22 cellular contexts compared by ENCODE assay signal in the genomic region with DNA sequence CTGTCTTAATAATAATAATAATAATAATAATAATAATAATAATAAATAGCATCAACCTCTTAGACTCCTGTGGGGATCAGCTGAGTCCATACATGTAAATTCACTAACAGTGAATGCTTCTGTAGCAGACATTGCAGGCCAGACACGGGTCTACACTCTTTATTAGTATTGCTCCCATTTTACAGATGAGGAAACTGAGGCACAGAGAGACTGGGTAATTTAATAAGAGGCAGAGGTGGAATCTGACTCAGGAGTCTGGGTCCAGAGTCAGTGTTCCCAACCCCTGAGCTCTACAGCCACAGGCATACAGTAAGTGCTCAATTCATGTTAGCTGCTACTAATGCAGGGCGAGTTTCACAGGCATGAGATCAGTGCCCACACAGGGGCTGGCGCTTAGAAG.
DNase-seq lines count a peak whose midpoint lies in the region; ATAC-seq, FAIRE-seq and TF ChIP-seq lines count a peak whose summit lies in the region.
"Had no signal": no experiment of that assay in that cellular context is flagged by ENCODE, and none has a peak within 500 bp of the region (broad histone marks: within the 10 kb centered on the region; RNA-seq: fewer than 3 reads in every experiment).

No MANE protein-coding gene starts in this region.

- H3K9me3 ChIP-seq in A549: peaks cover 5% of the 10 kb centered on the region; the same call in 1 of the 3 replicates
- H3K9me3 ChIP-seq in K562 (replicated peaks; ENCODE audit: control insufficient read depth, insufficient read depth, low read depth, low read length): no peaks in the 10 kb centered on the region; the same call in 1 of the 2 replicates
- H3K9me3 ChIP-seq in aorta (ENCODE audit: control insufficient read depth, low read length): no peaks in the 10 kb centered on the region
- H3K9me3 ChIP-seq: BE2C, HAP-1 had no signal

- no peaks in the 10 kb centered on the region for H3K27me3 ChIP-seq in K562 (ENCODE audit: control insufficient read depth in 2 of 2, insufficient read depth in 2 of 2, low read length in 2 of 2)
- no peaks in the 10 kb centered on the region for H3K27me3 ChIP-seq in aorta (ENCODE audit: control insufficient read depth in 1 of 2, insufficient read depth in 2 of 2, low read length in 1 of 2)
- H3K27me3 ChIP-seq: BE2C; BLaER1 treated with 17β-estradiol and CSF1 and Interleukin-3, amounts not matched to agents 10 nM and 100 nM had no signal

- FAIRE-seq in A549 (lab: Jason Lieb, UNC): no peak
- no peak for FAIRE-seq in K562 (lab: Jason Lieb, UNC)
- FAIRE-seq: A204.1, GM12892, H54 had no signal

- no peak for TF ChIP-seq EP300 in A549 (IDR thresholded peaks at IDR 0.05)
- TF ChIP-seq EP300 in K562 (IDR thresholded peaks at IDR 0.05; ENCODE audit: low read length): no peak

- CTCF ChIA-PET in A549 (lab: Yijun Ruan, JAX): interaction anchor here (0.8 to 1.4 kb wide), 3 partner anchors 24 to 80 kb away, joined by 3 to 4 read pairs (median 3); no protein-coding TSS in a partner anchor
- CTCF ChIA-PET in K562 (lab: Yijun Ruan, JAX; ENCODE audit: low intra/inter-chr PET ratio): no interaction called here

- no peak overlapping the region for H3K9ac ChIP-seq in K562 (ENCODE audit: insufficient read depth in 1 of 2, low read depth in 2 of 2, low read length in 2 of 2)
- H3K9ac ChIP-seq: BLaER1 treated with 17β-estradiol and CSF1 and Interleukin-3, amounts not matched to agents 10 nM and 100 nM had no signal

- BruUV-seq in K562 (replicated peaks; lab: Mats Ljungman, UMichigan): no TSS peak

- POLR2A ChIA-PET in A549 (lab: Yijun Ruan, JAX) (interaction anchor here (1.0 kb wide), 1 partner anchor 12 kb away, joined by 3 read pairs; no protein-coding TSS in a partner anchor), K562 (lab: Yijun Ruan, JAX) (interaction anchor here (1.3 to 1.8 kb wide), 2 partner anchors 11 to 28 kb away, joined by 4 to 5 read pairs; no protein-coding TSS in a partner anchor)

- 97% methylated on average over 3 of the region's 3 CpGs for WGBS in A549 (ENCODE audit: missing lambda C conversion rate)
- WGBS in K562 (ENCODE audit: insufficient coverage, low coverage, missing lambda C conversion rate): 57% methylated on average over 3 of the region's 3 CpGs
- WGBS in aorta, 2 donors: 83 to 94% methylated on average over 3 of the region's 3 CpGs

- ATAC-seq in A549 (no peak), K562 (no peak), left lobe of liver (peak; percentile 4), HG03045 (IDR thresholded peaks at IDR 0.05; ENCODE audit: unreplicated experiment) (no peak), aorta (ENCODE audit: low FRiP score) (no peak)

- TF ChIP-seq RAD21 in A549 (conservative IDR thresholded peaks at IDR 0.05 in 1 of 2, IDR thresholded peaks at IDR 0.05 in 1 of 2) (no peak), K562 (CRISPR knock-in tag; conservative IDR thresholded peaks at IDR 0.05 in 1 of 2, IDR thresholded peaks at IDR 0.05 in 1 of 2) (no peak)

- DNase-seq in A549 (ENCODE audit: low read depth in 1 of 2, low spot score in 1 of 2) (no peak), K562 (ENCODE audit: extremely low read depth in 1 of 4, low spot score in 3 of 4) (no peak), left lobe of liver (ENCODE audit: low spot score) (no peak), GDM1 (lab: John Stamatoyannopoulos, UW) (no peak), aorta (no peak)
- DNase-seq: ACHN; AML-193; BE2C; Calu3; CD4-positive, alpha-beta T cell; CD8-positive, alpha-beta memory T cell; DMS53; DMS79 treated with DMSO at 0.1 percent for 48 hours; GOT3; HFFc6 had no signal

- intact Hi-C loops in K562 (cut with micrococcal nuclease) (no loop called here), aorta (cut with DNase I) (loop anchor here in 1 of 2 donors (2.0 kb wide), 1 partner anchor 89 kb away; no protein-coding TSS in a partner anchor)

- H3K79me2 ChIP-seq in K562 (ENCODE audit: control insufficient read depth, insufficient read depth, low read length): no peaks in the 10 kb centered on the region

- H3K4me2 ChIP-seq in A549: 0 out of 3 replicates have a peak overlapping the region, but pooled peaks have one; percentile 36
- no peak overlapping the region for H3K4me2 ChIP-seq in K562 (ENCODE audit: insufficient read depth, low read length)
- H3K4me2 ChIP-seq: BLaER1 treated with 17β-estradiol and CSF1 and Interleukin-3, amounts not matched to agents 10 nM and 100 nM had no signal

- TF ChIP-seq POLR2A in A549 (IDR thresholded peaks at IDR 0.05; ENCODE audit: low read length): no peak
- TF ChIP-seq POLR2A in K562 (conservative IDR thresholded peaks at IDR 0.05): no peak

- H3K4me1 ChIP-seq in A549 (peaks cover 32% of the 10 kb centered on the region), K562 (replicated peaks in 1 of 2; ENCODE audit: control insufficient read depth in 2 of 2, insufficient read depth in 2 of 2, low read length in 2 of 2) (peaks cover 6 to 13% of the 10 kb centered on the region in 2 experiments), aorta (ENCODE audit: control insufficient read depth in 1 of 2, insufficient read depth in 2 of 2, low read length in 2 of 2) (no peaks in the 10 kb centered on the region)

- in situ Hi-C loops in K562 (cut with MboI): no loop called here

- H3K27ac ChIP-seq in A549: peak overlapping the region in 1 of 2 experiments; percentile 58; a peak in 2 of 6 replicates
- no peak overlapping the region for H3K27ac ChIP-seq in K562 (ENCODE audit: extremely low read depth, low read depth, low read length)
- H3K27ac ChIP-seq in aorta (ENCODE audit: low read depth in 1 of 2, low read length in 2 of 2): no peak overlapping the region
- H3K27ac ChIP-seq: 22Rv1; BLaER1 treated with 17β-estradiol and CSF1 and Interleukin-3, amounts not matched to agents 10 nM and 100 nM had no signal

- no peak overlapping the region for H2AFZ ChIP-seq in K562 (ENCODE audit: low read depth, low read length)

- TF ChIP-seq CTCF in A549 (IDR thresholded peaks at IDR 0.05) (no peak), K562 (IDR thresholded peaks at IDR 0.05 in 2 of 3, conservative IDR thresholded peaks at IDR 0.05 in 1 of 3; ENCODE audit: insufficient read depth in 2 of 3, low read depth in 1 of 3, low read length in 3 of 3) (no peak)

- no peaks in the 10 kb centered on the region for H3K9me1 ChIP-seq in K562 (ENCODE audit: control insufficient read depth, insufficient read depth, low read length)

- H3K4me3 ChIP-seq in A549: no peak overlapping the region
- H3K4me3 ChIP-seq in K562: no peak overlapping the region
- H3K4me3 ChIP-seq in aorta (ENCODE audit: low read length in 2 of 2): no peak overlapping the region
- H3K4me3 ChIP-seq: BLaER1 treated with 17β-estradiol and CSF1 and Interleukin-3, amounts not matched to agents 10 nM and 100 nM; HAP-1 had no signal

- no peaks in the 10 kb centered on the region for H3K36me3 ChIP-seq in K562 (ENCODE audit: control insufficient read depth, insufficient read depth, low read length)
- no peaks in the 10 kb centered on the region for H3K36me3 ChIP-seq in aorta (ENCODE audit: control insufficient read depth in 1 of 2, insufficient read depth in 2 of 2, low read length in 1 of 2)
- H3K36me3 ChIP-seq: BE2C; BLaER1 treated with 17β-estradiol and CSF1 and Interleukin-3, amounts not matched to agents 10 nM and 100 nM; HAP-1 had no signal

- H4K20me1 ChIP-seq in K562 (replicated peaks; ENCODE audit: control insufficient read depth, insufficient read depth, low read length): no peaks in the 10 kb centered on the region
- H4K20me1 ChIP-seq: BLaER1 treated with 17β-estradiol and CSF1 and Interleukin-3, amounts not matched to agents 10 nM and 100 nM had no signal

TF ChIP-seq in A549, 52 proteins besides CTCF, POLR2A, EP300 and RAD21:
- TF ChIP-seq RNF2 (IDR thresholded peaks at IDR 0.05; ENCODE audit: borderline replicate concordance, low read depth): no peak
- no peak for TF ChIP-seq CBX2 (IDR thresholded peaks at IDR 0.05; ENCODE audit: borderline replicate concordance, low read depth)
TF ChIP-seq in A549: peak in this region for 0.

TF ChIP-seq in K562, 482 proteins besides CTCF, POLR2A, EP300 and RAD21:
- TF ChIP-seq CHD4 (IDR thresholded peaks at IDR 0.05; ENCODE audit: insufficient read depth, insufficient replicate concordance, low read depth, low read length, poor library complexity, severe bottlenecking): peak; percentile 91
- no peak for TF ChIP-seq EWSR1 (IDR thresholded peaks at IDR 0.05; ENCODE audit: borderline replicate concordance, low read depth, partially characterized antibody)
- peak; percentile 69; the same call in 1 of the 2 replicates for TF ChIP-seq HDAC2 (IDR thresholded peaks at IDR 0.05)
- TF ChIP-seq SMARCA5 (IDR thresholded peaks at IDR 0.05): 0 out of 2 replicates have a peak, but pooled peaks have one; percentile 29
- peak; percentile 95 for TF ChIP-seq RBM25 (IDR thresholded peaks at IDR 0.05; ENCODE audit: low read depth, low read length, severe bottlenecking)
- peak; percentile 53 to 64 for TF ChIP-seq KDM1A (IDR thresholded peaks at IDR 0.05)
- TF ChIP-seq KLF16 (IDR thresholded peaks at IDR 0.05): no peak
- peak; percentile 74; the same call in 1 of the 2 replicates for TF ChIP-seq CBX1 (IDR thresholded peaks at IDR 0.05; ENCODE audit: low read depth)
- TF ChIP-seq ADNP (tag; IDR thresholded peaks at IDR 0.05): peak; percentile 93
- TF ChIP-seq BCOR (IDR thresholded peaks at IDR 0.05): peak; percentile 93
- TF ChIP-seq RCOR1 (IDR thresholded peaks at IDR 0.05; ENCODE audit: borderline replicate concordance in 1 of 2, low read depth in 2 of 2, low read length in 2 of 2): peak in 1 of 2 experiments; percentile 70; a peak in 1 of 4 replicates
